8 cellular contexts compared by ENCODE assay signal in the genomic region with DNA sequence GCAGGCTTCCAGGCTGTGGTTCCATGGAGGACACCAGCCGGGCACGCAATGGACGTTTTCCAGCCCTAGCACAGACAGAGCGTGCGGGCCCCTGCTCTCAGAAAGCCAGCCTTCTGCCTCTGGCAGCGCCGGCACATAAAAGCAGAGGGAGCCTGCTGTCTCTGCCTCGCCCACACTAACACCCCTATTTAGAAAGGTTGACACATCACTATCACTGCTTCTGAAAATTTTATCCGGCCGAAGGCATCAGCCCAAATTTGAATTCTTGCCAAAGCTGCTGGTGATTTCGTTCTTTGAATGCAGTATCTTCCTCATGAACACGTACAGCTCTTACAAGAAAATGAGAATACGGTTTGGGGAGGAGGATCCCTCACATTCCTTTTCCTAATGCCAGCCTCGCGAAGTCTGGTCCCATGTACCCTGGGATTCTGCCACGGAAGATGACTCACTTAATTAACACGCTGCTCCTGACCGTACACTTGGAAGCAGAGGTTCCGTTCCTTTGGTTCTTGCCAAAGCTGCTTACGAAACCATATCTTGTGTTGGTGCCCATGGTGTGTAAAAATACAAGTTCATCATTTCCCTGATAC. TPM values are rescaled to one million over a fixed set of nuclear protein-coding genes. Genes with fewer than 3 reads are reported as not detected.
DNase-seq lines count a peak whose midpoint lies in the region; ATAC-seq, FAIRE-seq and TF ChIP-seq lines count a peak whose summit lies in the region.

No MANE protein-coding gene starts in this region.

- H3K27ac ChIP-seq in pancreas = peak overlapping the region in 3 of 4 donors; percentile 80 to 87 (median 85)

- ATAC-seq in pancreas = peak in 3 of 4 donors; percentile 10 to 60 (median 53)

- intact Hi-C loops in activated T-helper 2 cell treated with anti-CD3 and anti-CD28 coated beads, Interferon-gamma antibody, Interleukin-2, Interleukin-4, amounts not matched to agents 10 μg/mL and 5 μg/mL and 100 μg/mL, durations not matched to agents 14 hours and 24 hours and 36 hours (cut with micrococcal nuclease) = no loop called here
- intact Hi-C loops in pancreas (cut with DNase I) = no loop called here

- peak overlapping the region in 1 of 4 donors; percentile 81 for H3K4me3 ChIP-seq in pancreas

- WGBS in pancreas, 2 donors = 62 to 75% methylated on average over 20 of the region's 20 CpGs

- H3K36me3 ChIP-seq in pancreas = no peaks in the 10 kb centered on the region

- no peaks in the 10 kb centered on the region for H3K9me3 ChIP-seq in pancreas

- no peaks in the 10 kb centered on the region for H3K27me3 ChIP-seq in pancreas

- peaks cover 12% of the 10 kb centered on the region for H3K27me3 Mint-ChIP-seq in activated T-helper 2 cell treated with anti-CD3 and anti-CD28 coated beads, Interferon-gamma antibody, Interleukin-2, Interleukin-4, amounts not matched to agents 10 μg/mL and 5 μg/mL and 100 μg/mL, durations not matched to agents 14 hours and 24 hours and 36 hours (ENCODE audit: low read depth)

- H3K4me1 ChIP-seq in pancreas = peaks cover 6 to 14% (median 14%) of the 10 kb centered on the region in 3 donors

- H3K4me1 Mint-ChIP-seq in activated T-helper 2 cell treated with anti-CD3 and anti-CD28 coated beads, Interferon-gamma antibody, Interleukin-2, Interleukin-4, amounts not matched to agents 10 μg/mL and 5 μg/mL and 100 μg/mL, durations not matched to agents 14 hours and 24 hours and 36 hours (ENCODE audit: low read depth) = peaks cover 27% of the 10 kb centered on the region

- no peak for TF ChIP-seq CTCF in pancreas (IDR thresholded peaks at IDR 0.05)

- H3K4me3 Mint-ChIP-seq in activated T-helper 2 cell treated with anti-CD3 and anti-CD28 coated beads, Interferon-gamma antibody, Interleukin-2, Interleukin-4, amounts not matched to agents 10 μg/mL and 5 μg/mL and 100 μg/mL, durations not matched to agents 14 hours and 24 hours and 36 hours (ENCODE audit: low read depth) = peak overlapping the region; percentile 61

- H3K9me3 Mint-ChIP-seq in activated T-helper 2 cell treated with anti-CD3 and anti-CD28 coated beads, Interferon-gamma antibody, Interleukin-2, Interleukin-4, amounts not matched to agents 10 μg/mL and 5 μg/mL and 100 μg/mL, durations not matched to agents 14 hours and 24 hours and 36 hours = no peaks in the 10 kb centered on the region

- FAIRE-seq in pancreas (lab: Jason Lieb, UNC) = no peak

- DNase-seq in Ammon's horn (ENCODE audit: low spot score) = peak; percentile 79
- DNase-seq in HT-29 (ENCODE audit: low spot score) = peak; percentile 47
- no peak for DNase-seq in activated T-helper 2 cell treated with anti-CD3 and anti-CD28 coated beads, Interferon-gamma antibody, Interleukin-2, Interleukin-4, amounts not matched to agents 10 μg/mL and 5 μg/mL and 100 μg/mL, durations not matched to agents 14 hours and 24 hours and 36 hours (ENCODE audit: low spot score)
- peak; percentile 92 for DNase-seq in glomerular visceral epithelial cell (ENCODE audit: extremely low spot score)
- peak in 2 of 6 donors; percentile 56 to 64 for DNase-seq in pancreas
- no peak for DNase-seq in islet precursor cell
- DNase-seq in NCI-H2171 (lab: John Stamatoyannopoulos, UW) = no peak
- DNase-seq in activated gamma-delta T cell (lab: John Stamatoyannopoulos, UW) = no peak

- no peak overlapping the region for H3K27ac Mint-ChIP-seq in activated T-helper 2 cell treated with anti-CD3 and anti-CD28 coated beads, Interferon-gamma antibody, Interleukin-2, Interleukin-4, amounts not matched to agents 10 μg/mL and 5 μg/mL and 100 μg/mL, durations not matched to agents 14 hours and 24 hours and 36 hours

- H3K36me3 Mint-ChIP-seq in activated T-helper 2 cell treated with anti-CD3 and anti-CD28 coated beads, Interferon-gamma antibody, Interleukin-2, Interleukin-4, amounts not matched to agents 10 μg/mL and 5 μg/mL and 100 μg/mL, durations not matched to agents 14 hours and 24 hours and 36 hours (ENCODE audit: low read depth) = peaks cover 14% of the 10 kb centered on the region

RNA-seq across cellular contexts. Expression of a gene that starts 1.3 kb away (rescaled TPM):
- total RNA-seq in HT-29 (2014; rRNA removed; shearing (Covaris generic)) = 5.2 and 9.5 TPM in 2 replicates
- total RNA-seq in activated T-helper 2 cell treated with anti-CD3 and anti-CD28 coated beads, Interferon-gamma antibody, Interleukin-2, Interleukin-4, amounts not matched to agents 10 μg/mL and 5 μg/mL and 100 μg/mL, durations not matched to agents 14 hours and 24 hours and 36 hours = 45.7 and 47.2 TPM in 2 replicates
- total RNA-seq in pancreas = 10 to 100 TPM; 22.0 to 41.3 (median 29.7) TPM
- 10 to 100 TPM; 42.4 to 67.4 TPM for polyA plus RNA-seq in pancreas

RNA-seq across cellular contexts. Expression of a gene that starts 22.4 kb away (rescaled TPM):
- total RNA-seq in HT-29 (2014; rRNA removed; shearing (Covaris generic)) = 25.2 and 29.1 TPM in 2 replicates
- 18.9 and 20.9 TPM in 2 replicates for total RNA-seq in activated T-helper 2 cell treated with anti-CD3 and anti-CD28 coated beads, Interferon-gamma antibody, Interleukin-2, Interleukin-4, amounts not matched to agents 10 μg/mL and 5 μg/mL and 100 μg/mL, durations not matched to agents 14 hours and 24 hours and 36 hours
- 10 to 100 TPM in 5 of 6 donors, 1 to 10 TPM in 1; 9.2 to 21.4 (median 15.6) TPM for total RNA-seq in pancreas
- polyA plus RNA-seq in pancreas = 10 to 100 TPM; 48.8 to 68.0 TPM

RNA-seq across cellular contexts. Expression of a gene that starts 27.1 kb away (rescaled TPM):
- 25.3 and 29.0 TPM in 2 replicates for total RNA-seq in HT-29 (2014; rRNA removed; shearing (Covaris generic))
- 78.4 and 84.2 TPM in 2 replicates for total RNA-seq in activated T-helper 2 cell treated with anti-CD3 and anti-CD28 coated beads, Interferon-gamma antibody, Interleukin-2, Interleukin-4, amounts not matched to agents 10 μg/mL and 5 μg/mL and 100 μg/mL, durations not matched to agents 14 hours and 24 hours and 36 hours
- 10 to 100 TPM; 11.0 to 32.5 (median 20.8) TPM for total RNA-seq in pancreas
- 10 to 100 TPM; 48.4 to 68.6 TPM for polyA plus RNA-seq in pancreas

RNA-seq across cellular contexts. Expression of a gene that starts 42.4 kb away (rescaled TPM):
- 150 and 161 TPM in 2 replicates for total RNA-seq in HT-29 (2014; rRNA removed; shearing (Covaris generic))
- 34.3 and 36.7 TPM in 2 replicates for total RNA-seq in activated T-helper 2 cell treated with anti-CD3 and anti-CD28 coated beads, Interferon-gamma antibody, Interleukin-2, Interleukin-4, amounts not matched to agents 10 μg/mL and 5 μg/mL and 100 μg/mL, durations not matched to agents 14 hours and 24 hours and 36 hours
- 10 to 100 TPM; 53.1 to 75.5 (median 58.9) TPM for total RNA-seq in pancreas
- 10 to 100 TPM; 62.1 to 88.5 TPM for polyA plus RNA-seq in pancreas

RNA-seq across cellular contexts. Expression of a gene that starts 53.8 kb away (rescaled TPM):
- 223 and 226 TPM in 2 replicates for total RNA-seq in HT-29 (2014; rRNA removed; shearing (Covaris generic))
- 92.5 and 92.9 TPM in 2 replicates for total RNA-seq in activated T-helper 2 cell treated with anti-CD3 and anti-CD28 coated beads, Interferon-gamma antibody, Interleukin-2, Interleukin-4, amounts not matched to agents 10 μg/mL and 5 μg/mL and 100 μg/mL, durations not matched to agents 14 hours and 24 hours and 36 hours
- total RNA-seq in pancreas = 10 to 100 TPM in 5 of 6 donors, 1 to 10 TPM in 1; 9.2 to 22.0 (median 18.6) TPM
- 10 to 100 TPM; 58.1 to 65.4 TPM for polyA plus RNA-seq in pancreas

Comparison
In these comparisons a context has a peak if more than half of its experiments do, and no peak if none do; other contexts are left out.
1. DNase-seq: peak in Ammon's horn (single experiment), HT-29 (single experiment) and glomerular visceral epithelial cell (single experiment); none in activated T-helper 2 cell treated with anti-CD3 and anti-CD28 coated beads, Interferon-gamma antibody, Interleukin-2, Interleukin-4, amounts not matched to agents 10 μg/mL and 5 μg/mL and 100 μg/mL, durations not matched to agents 14 hours and 24 hours and 36 hours (single experiment), islet precursor cell (single experiment), NCI-H2171 (single experiment) and activated gamma-delta T cell (single experiment).